Comparison of ENCODE assay signal across 8 cellular contexts in genomic region chr11:64186205-64187165, GRCh38. TPM values are rescaled to one million over a fixed set of nuclear protein-coding genes. Genes with fewer than 3 reads are reported as not detected.
A peak's percentile ranks its signal among the peaks of the same experiment; 100 is the strongest.
DNase-seq lines count a peak whose midpoint lies in the region; ATAC-seq, FAIRE-seq and TF ChIP-seq lines count a peak whose summit lies in the region.

No MANE protein-coding gene starts in this region.

- no peak for TF ChIP-seq CTCF in NB4 (IDR thresholded peaks at IDR 0.05; ENCODE audit: low read depth, low read length)
- TF ChIP-seq CTCF in adrenal gland (IDR thresholded peaks at IDR 0.05), result peak in 2 of 6 experiments; percentile 10 to 35
- TF ChIP-seq CTCF in osteocyte (IDR thresholded peaks at IDR 0.05), result no peak
- no peak for TF ChIP-seq CTCF in BE2C (IDR thresholded peaks at IDR 0.05; ENCODE audit: low read depth, low read length)
- TF ChIP-seq CTCF in gastroesophageal sphincter (IDR thresholded peaks at IDR 0.05), result no peak

- no peaks in the 10 kb centered on the region for H3K9me3 Mint-ChIP-seq in osteocyte (ENCODE audit: unreplicated experiment)

- H3K4me1 Mint-ChIP-seq in osteocyte (ENCODE audit: unreplicated experiment), result peaks cover 29% of the 10 kb centered on the region

- peaks cover 16 to 56% of the 10 kb centered on the region in 2 donors for H3K4me1 ChIP-seq in adrenal gland (replicated peaks in 1 of 2)
- no peaks in the 10 kb centered on the region for H3K4me1 ChIP-seq in BE2C
- H3K4me1 ChIP-seq in gastroesophageal sphincter, result peaks cover 0 to 37% (median 18%) of the 10 kb centered on the region in 3 donors

- no peak for ATAC-seq in gastroesophageal sphincter

- 1 to 2% (median 1%) methylated on average over 27 to 90 of the region's 90 CpGs for WGBS in adrenal gland, 4 donors
- 1 to 4% methylated on average over 5 to 16 of the region's 90 CpGs for WGBS in gastroesophageal sphincter (ENCODE audit: low coverage in 1 of 2), 2 donors

- H3K27me3 ChIP-seq in adrenal gland, result no peaks in the 10 kb centered on the region
- no peaks in the 10 kb centered on the region for H3K27me3 ChIP-seq in BE2C
- H3K27me3 ChIP-seq in gastroesophageal sphincter, result no peaks in the 10 kb centered on the region

- intact Hi-C loops in adrenal gland (cut with DNase I), result no loop called here

- H3K4me3 ChIP-seq in NB4 (ENCODE audit: low read depth, low read length) (no peak overlapping the region), adrenal gland (peak overlapping the region in 1 of 4 donors; percentile 5), BE2C (ENCODE audit: low read depth, low read length) (no peak overlapping the region), gastroesophageal sphincter (no peak overlapping the region)

- H3K4me3 Mint-ChIP-seq in osteocyte (ENCODE audit: unreplicated experiment), result peak overlapping the region; percentile 90

- no peaks in the 10 kb centered on the region for H3K27me3 Mint-ChIP-seq in osteocyte (ENCODE audit: unreplicated experiment)

- H3K27ac ChIP-seq in adrenal gland (no peak overlapping the region), gastroesophageal sphincter (peak overlapping the region in 1 of 4 donors; percentile 71)

- H3K36me3 Mint-ChIP-seq in osteocyte (ENCODE audit: unreplicated experiment), result peaks cover 3% of the 10 kb centered on the region

- TF ChIP-seq EP300 in gastroesophageal sphincter (IDR thresholded peaks at IDR 0.05), result no peak

- no peak for FAIRE-seq in GM12891 (lab: Jason Lieb, UNC)

- H3K36me3 ChIP-seq in adrenal gland (replicated peaks in 1 of 2) (peaks cover 0 to 6% of the 10 kb centered on the region in 2 donors), BE2C (peaks cover 11% of the 10 kb centered on the region), gastroesophageal sphincter (peaks cover 0 to 6% of the 10 kb centered on the region in 2 donors)

- H3K9me3 ChIP-seq in adrenal gland (replicated peaks in 1 of 3) (no peaks in the 10 kb centered on the region), BE2C (no peaks in the 10 kb centered on the region), gastroesophageal sphincter (no peaks in the 10 kb centered on the region)

- peak overlapping the region; percentile 89 for H3K27ac Mint-ChIP-seq in osteocyte (ENCODE audit: unreplicated experiment)

- DNase-seq in GM12891 (ENCODE audit: insufficient read length, low spot score), result no peak
- DNase-seq in NB4 (ENCODE audit: low read depth), result peak; percentile 61
- DNase-seq in adrenal gland, result peak in 3 of 7 donors; percentile 64 to 71 (median 68)
- DNase-seq in osteocyte (ENCODE audit: extremely low spot score, unreplicated experiment), result no peak
- DNase-seq in SIG-M5 treated with dmso at 0.1 percent for 504 hours (lab: John Stamatoyannopoulos, UW; ENCODE audit: unreplicated experiment), result no peak
- DNase-seq in NOMO-1 treated with dmso at 0.1 percent for 144 hours (lab: John Stamatoyannopoulos, UW; ENCODE audit: unreplicated experiment), result no peak
- no peak for DNase-seq in BE2C

- TF ChIP-seq POLR2A in GM12891 (IDR thresholded peaks at IDR 0.05; ENCODE audit: low read depth, low read length) (no peak), NB4 (IDR thresholded peaks at IDR 0.05; ENCODE audit: extremely low read depth, insufficient read length) (peak; percentile 79), adrenal gland (IDR thresholded peaks at IDR 0.05) (peak; percentile 48 to 51), gastroesophageal sphincter (IDR thresholded peaks at IDR 0.05) (peak in 1 of 2 donors; percentile 26)

TF ChIP-seq in GM12891, 5 proteins besides CTCF, POLR2A, EP300 and RAD21:
- TF ChIP-seq POLR2AphosphoS5 (IDR thresholded peaks at IDR 0.05; ENCODE audit: low read depth, low read length) (no peak), PAX5 (IDR thresholded peaks at IDR 0.05; ENCODE audit: insufficient read depth, low read length, severe bottlenecking) (no peak), TAF1 (IDR thresholded peaks at IDR 0.05; ENCODE audit: low read depth, low read length) (peak; percentile 93; the same call in 1 of the 2 replicates), SPI1 (IDR thresholded peaks at IDR 0.05; ENCODE audit: low read depth, low read length) (no peak), POU2F2 (IDR thresholded peaks at IDR 0.05; ENCODE audit: low read depth, low read length) (no peak)

RNA-seq across cellular contexts. Expression of gene STIP1, which starts 0.5 kb away (rescaled TPM):
- 115 TPM for polyA plus RNA-seq in GM12891 (2012; ENCODE audit: low read depth, missing spikeins)
- 100 to 1,000 TPM; 126 to 404 (median 183) TPM for total RNA-seq in adrenal gland
- polyA plus RNA-seq in adrenal gland, result 100 to 1,000 TPM in 1 of 3 donors, 10 to 100 TPM in 2; 82.1 to 523 (median 91.4) TPM
- 109 and 115 TPM in 2 replicates for total RNA-seq in osteocyte
- 313 TPM for polyA plus RNA-seq in BE2C (2012; ENCODE audit: insufficient read depth, insufficient read length, low read depth)
- total RNA-seq in gastroesophageal sphincter, result 100 to 1,000 TPM in 1 of 4 donors, 10 to 100 TPM in 3; 88.6 to 134 (median 94.0) TPM

RNA-seq across cellular contexts. Expression of gene FERMT3, which starts 20.0 kb away (rescaled TPM):
- polyA plus RNA-seq in GM12891 (2012; ENCODE audit: low read depth, missing spikeins), result 98.2 TPM
- total RNA-seq in adrenal gland, result 10 to 100 TPM; 16.3 to 77.0 (median 33.7) TPM
- 10 to 100 TPM in 2 of 3 donors, 1 to 10 TPM in 1; 5.5 to 57.8 (median 49.0) TPM for polyA plus RNA-seq in adrenal gland
- total RNA-seq in osteocyte, result 0.94 and 1.4 TPM in 2 replicates
- polyA plus RNA-seq in BE2C (2012; ENCODE audit: insufficient read depth, insufficient read length, low read depth), result 9.3 TPM
- 10 to 100 TPM; 14.5 to 28.5 (median 17.0) TPM for total RNA-seq in gastroesophageal sphincter

RNA-seq across cellular contexts. Expression of gene MACROD1, which starts 20.6 kb away (rescaled TPM):
- polyA plus RNA-seq in GM12891 (2012; ENCODE audit: low read depth, missing spikeins), result 3.0 TPM
- total RNA-seq in adrenal gland (10 to 100 TPM; 15.9 to 62.9 (median 26.8) TPM), osteocyte (22.3 and 29.6 TPM in 2 replicates), gastroesophageal sphincter (10 to 100 TPM; 26.9 to 56.2 (median 30.4) TPM)
- 10 to 100 TPM in 2 of 3 donors, 1 to 10 TPM in 1; 5.5 to 60.7 (median 41.1) TPM for polyA plus RNA-seq in adrenal gland
- polyA plus RNA-seq in BE2C (2012; ENCODE audit: insufficient read depth, insufficient read length, low read depth), result 24.5 TPM

RNA-seq across cellular contexts. Expression of gene TRPT1, which starts 39.5 kb away (rescaled TPM):
- 66.1 TPM for polyA plus RNA-seq in GM12891 (2012; ENCODE audit: low read depth, missing spikeins)
- total RNA-seq in adrenal gland, result 10 to 100 TPM; 40.8 to 71.3 (median 55.1) TPM
- 100 to 1,000 TPM in 2 of 3 donors, 10 to 100 TPM in 1; 17.9 to 205 (median 175) TPM for polyA plus RNA-seq in adrenal gland
- total RNA-seq in osteocyte, result 39.2 and 39.7 TPM in 2 replicates
- polyA plus RNA-seq in BE2C (2012; ENCODE audit: insufficient read depth, insufficient read length, low read depth), result 39.6 TPM
- total RNA-seq in gastroesophageal sphincter, result 10 to 100 TPM; 41.4 to 59.9 (median 50.3) TPM

RNA-seq across cellular contexts. Expression of gene NUDT22, which starts 39.6 kb away (rescaled TPM):
- polyA plus RNA-seq in GM12891 (2012; ENCODE audit: low read depth, missing spikeins), result 68.6 TPM
- 100 to 1,000 TPM in 2 of 8 donors, 10 to 100 TPM in 6; 67.2 to 126 (median 80.8) TPM for total RNA-seq in adrenal gland
- 100 to 1,000 TPM in 2 of 3 donors, 10 to 100 TPM in 1; 19.5 to 190 (median 101) TPM for polyA plus RNA-seq in adrenal gland
- total RNA-seq in osteocyte, result 43.7 and 46.8 TPM in 2 replicates
- polyA plus RNA-seq in BE2C (2012; ENCODE audit: insufficient read depth, insufficient read length, low read depth), result 43.8 TPM
- total RNA-seq in gastroesophageal sphincter, result 10 to 100 TPM; 36.8 to 53.7 (median 45.8) TPM
